ENCODE assay signal across 26 cellular contexts in genomic region chr11:87252869-87253268, GRCh38.
DNase-seq lines count a peak whose midpoint lies in the region; ATAC-seq, FAIRE-seq and TF ChIP-seq lines count a peak whose summit lies in the region.
"Had no signal": no experiment of that assay in that cellular context is flagged by ENCODE, and none has a peak within 500 bp of the region (broad histone marks: within the 10 kb centered on the region; RNA-seq: fewer than 3 reads in every experiment).

No MANE protein-coding gene starts in this region.

- no peak overlapping the region for H2BK12ac ChIP-seq in H9 (ENCODE audit: insufficient read length, low read depth, low read length)

- no peak overlapping the region for H3K18ac ChIP-seq in H9 (ENCODE audit: insufficient read length, low read depth, low read length)

- no peak overlapping the region for H3K27ac ChIP-seq in H9 (ENCODE audit: insufficient read length, low read depth, low read length)
- H3K27ac ChIP-seq: brain microvascular endothelial cell, C4-2B, prostate gland, skin epidermis had no signal

- H3K23me2 ChIP-seq in H9 (ENCODE audit: insufficient read length, low read depth, low read length, poor library complexity, severe bottlenecking) = no peaks in the 10 kb centered on the region

- no peak overlapping the region for H2BK20ac ChIP-seq in H9 (ENCODE audit: low read depth, low read length, poor library complexity, severe bottlenecking)

- H3K4ac ChIP-seq in H9 (ENCODE audit: low read depth, low read length) = no peak overlapping the region

- no peaks in the 10 kb centered on the region for H3K79me1 ChIP-seq in H9 (ENCODE audit: insufficient read depth, low read depth, low read length, poor library complexity, severe bottlenecking)

- no peak for TF ChIP-seq CTCF in activated CD8-positive, alpha-beta T cell treated with anti-CD3 and anti-CD28 coated beads for 36 hours (IDR thresholded peaks at IDR 0.05)
- TF ChIP-seq CTCF in bronchial epithelial cell (IDR thresholded peaks at IDR 0.05; ENCODE audit: insufficient read depth, low read length, severe bottlenecking) (no peak), H9 (conservative IDR thresholded peaks at IDR 0.05) (no peak)

- H3K23ac ChIP-seq in H9 (ENCODE audit: insufficient read length, low read depth, low read length) = no peak overlapping the region

- no peaks in the 10 kb centered on the region for H3K9me3 ChIP-seq in H9 (ENCODE audit: control insufficient read depth, low read depth, low read length)
- H3K9me3 ChIP-seq: gastroesophageal sphincter, MG63, prostate gland, SK-N-SH had no signal

- CTCF ChIA-PET in activated CD8-positive, alpha-beta T cell treated with anti-CD3 and anti-CD28 coated beads for 36 hours (lab: Charles Lee) = no interaction called here
- CTCF ChIA-PET in activated CD8-positive, alpha-beta T cell treated with anti-CD3 and anti-CD28 coated beads, Interleukin-2, amount 10 ng/mL, durations not matched to agents 7 days and 5 days (lab: Charles Lee) = no interaction called here

- FAIRE-seq in bronchial epithelial cell (lab: Jason Lieb, UNC) = no peak
- FAIRE-seq: GM12891, HepG2, RCC 7860 had no signal

- H2BK5ac ChIP-seq in H9 (ENCODE audit: insufficient read length, low read length) = no peak overlapping the region

- H3K56ac ChIP-seq in H9 (ENCODE audit: insufficient read length, low read depth, low read length) = no peak overlapping the region

- no peak overlapping the region for H3K14ac ChIP-seq in H9 (ENCODE audit: insufficient read depth, low read length)

- ATAC-seq in activated CD8-positive, alpha-beta T cell treated with anti-CD3 and anti-CD28 coated beads for 36 hours = peak; percentile 94
- ATAC-seq in activated CD8-positive, alpha-beta T cell treated with anti-CD3 and anti-CD28 coated beads, Interleukin-2, amount 10 ng/mL, durations not matched to agents 7 days and 5 days = no peak
- ATAC-seq in natural killer cell treated with Interleukin-12 subunit alpha and Interleukin-12 subunit beta and Interleukin-15 and Interleukin-18, amount 100 ng/mL, for 72 hours = peak; percentile 65 to 88
- ATAC-seq: gastroesophageal sphincter, HepG2 had no signal

- no peak overlapping the region for H2BK15ac ChIP-seq in H9 (ENCODE audit: low read depth, low read length)

- no peaks in the 10 kb centered on the region for H3K36me3 ChIP-seq in bronchial epithelial cell (ENCODE audit: control insufficient read depth, insufficient read depth, low read length)
- H3K36me3 ChIP-seq: brain microvascular endothelial cell, gastroesophageal sphincter, MG63, prostate gland had no signal

- peaks cover 33% of the 10 kb centered on the region for H3K4me1 Mint-ChIP-seq in activated CD8-positive, alpha-beta T cell treated with anti-CD3 and anti-CD28 coated beads for 36 hours (ENCODE audit: low read depth)
- H3K4me1 Mint-ChIP-seq in activated CD8-positive, alpha-beta T cell treated with anti-CD3 and anti-CD28 coated beads, Interleukin-2, amount 10 ng/mL, durations not matched to agents 7 days and 5 days (ENCODE audit: low read depth) = peaks cover 8% of the 10 kb centered on the region
- peaks cover 41% of the 10 kb centered on the region in 2 donors for H3K4me1 Mint-ChIP-seq in natural killer cell treated with Interleukin-12 subunit alpha and Interleukin-12 subunit beta and Interleukin-15 and Interleukin-18, amount 100 ng/mL, for 72 hours (ENCODE audit: low read depth in 2 of 2)
- no peaks in the 10 kb centered on the region for H3K4me1 Mint-ChIP-seq in H9
- H3K4me1 Mint-ChIP-seq: mesothelial cell of epicardium had no signal

- no peak for DNase-seq in activated CD8-positive, alpha-beta T cell treated with anti-CD3 and anti-CD28 coated beads for 36 hours
- DNase-seq in activated CD8-positive, alpha-beta T cell treated with anti-CD3 and anti-CD28 coated beads, Interleukin-2, amount 10 ng/mL, durations not matched to agents 7 days and 5 days = no peak
- DNase-seq in M059J (ENCODE audit: low read depth) (peak; percentile 44), bronchial epithelial cell (ENCODE audit: low read depth) (peak; percentile 29), NCI-H82 (lab: John Stamatoyannopoulos, UW) (no peak), H9 (no peak)
- DNase-seq in natural killer cell treated with Interleukin-12 subunit alpha and Interleukin-12 subunit beta and Interleukin-15 and Interleukin-18, amount 100 ng/mL, for 72 hours (ENCODE audit: low spot score) = no peak
- DNase-seq in stimulated activated CD4-positive, alpha-beta T cell treated with anti-CD3 and anti-CD28 coated beads, Interleukin-4, amount 100 ng/mL, for 4 hours = no peak
- DNase-seq: ACHN; activated B cell treated with CpG ODN at 0.5 μM for 24 hours; activated naive CD4-positive, alpha-beta T cell treated with anti-CD3 and anti-CD28 coated beads, Interleukin-2, amount 50 U/mL, for 16 hours; brain microvascular endothelial cell; H7; MG63; NCI-H1694; SK-N-SH had no signal

- no peaks in the 10 kb centered on the region for H3K36me3 Mint-ChIP-seq in activated CD8-positive, alpha-beta T cell treated with anti-CD3 and anti-CD28 coated beads for 36 hours (ENCODE audit: low read depth)
- H3K36me3 Mint-ChIP-seq in activated CD8-positive, alpha-beta T cell treated with anti-CD3 and anti-CD28 coated beads, Interleukin-2, amount 10 ng/mL, durations not matched to agents 7 days and 5 days (ENCODE audit: low read depth) = peaks cover 4% of the 10 kb centered on the region
- H3K36me3 Mint-ChIP-seq in natural killer cell treated with Interleukin-12 subunit alpha and Interleukin-12 subunit beta and Interleukin-15 and Interleukin-18, amount 100 ng/mL, for 72 hours = peaks cover 5% of the 10 kb centered on the region
- H3K36me3 Mint-ChIP-seq in H9 (ENCODE audit: insufficient read depth in 1 of 3, low read depth in 3 of 3) = peaks cover 4 to 10% (median 6%) of the 10 kb centered on the region in 3 experiments; a peak in 6 of 7 replicates

- no peaks in the 10 kb centered on the region for H3K79me2 ChIP-seq in H9 (ENCODE audit: insufficient read depth, low read length)

- no peaks in the 10 kb centered on the region for H3K27me3 Mint-ChIP-seq in activated CD8-positive, alpha-beta T cell treated with anti-CD3 and anti-CD28 coated beads for 36 hours
- no peaks in the 10 kb centered on the region for H3K27me3 Mint-ChIP-seq in activated CD8-positive, alpha-beta T cell treated with anti-CD3 and anti-CD28 coated beads, Interleukin-2, amount 10 ng/mL, durations not matched to agents 7 days and 5 days (ENCODE audit: low read depth)
- H3K27me3 Mint-ChIP-seq in natural killer cell treated with Interleukin-12 subunit alpha and Interleukin-12 subunit beta and Interleukin-15 and Interleukin-18, amount 100 ng/mL, for 72 hours = no peaks in the 10 kb centered on the region
- H3K27me3 Mint-ChIP-seq in H9 (ENCODE audit: low read depth) = no peaks in the 10 kb centered on the region
- H3K27me3 Mint-ChIP-seq: activated B cell treated with CpG ODN at 0.5 μM for 24 hours; dendritic cell treated with granulocyte-macrophage colony-stimulating factor and Interleukin-4, amounts not matched to agents 40 ng/mL and 50 ng/mL, for 4 days had no signal

- H3K9ac ChIP-seq in H9 (ENCODE audit: extremely low read depth, insufficient read length, low read length) = no peak overlapping the region
- H3K9ac ChIP-seq: SK-N-SH had no signal

- no peak overlapping the region for H4K8ac ChIP-seq in H9 (replicated peaks; ENCODE audit: insufficient read length, low read depth, low read length)

- intact Hi-C loops in activated CD8-positive, alpha-beta T cell treated with anti-CD3 and anti-CD28 coated beads for 36 hours (cut with micrococcal nuclease) = no loop called here

- H3K4me1 ChIP-seq in H9 (ENCODE audit: insufficient read depth, low read length) = no peaks in the 10 kb centered on the region
- H3K4me1 ChIP-seq: prostate gland had no signal

- H2BK120ac ChIP-seq in H9 (ENCODE audit: low read depth, low read length, poor library complexity, severe bottlenecking) = no peak overlapping the region

- no peak overlapping the region for H3K4me2 ChIP-seq in H9 (ENCODE audit: insufficient read depth, insufficient read length, low read length)
- H3K4me2 ChIP-seq: SK-N-SH had no signal

- POLR2A ChIA-PET in activated CD8-positive, alpha-beta T cell treated with anti-CD3 and anti-CD28 coated beads for 36 hours (lab: Charles Lee) = no interaction called here
- POLR2A ChIA-PET in activated CD8-positive, alpha-beta T cell treated with anti-CD3 and anti-CD28 coated beads, Interleukin-2, amount 10 ng/mL, durations not matched to agents 7 days and 5 days (lab: Charles Lee) = no interaction called here

- H4K20me1 ChIP-seq in H9 (ENCODE audit: control insufficient read depth, insufficient read depth, insufficient read length) = no peaks in the 10 kb centered on the region

- H4K5ac ChIP-seq in H9 (ENCODE audit: insufficient read length, low read depth, low read length) = no peak overlapping the region

- H3K27ac Mint-ChIP-seq in activated CD8-positive, alpha-beta T cell treated with anti-CD3 and anti-CD28 coated beads for 36 hours = peak overlapping the region; percentile 52
- no peak overlapping the region for H3K27ac Mint-ChIP-seq in activated CD8-positive, alpha-beta T cell treated with anti-CD3 and anti-CD28 coated beads, Interleukin-2, amount 10 ng/mL, durations not matched to agents 7 days and 5 days
- H3K27ac Mint-ChIP-seq in natural killer cell treated with Interleukin-12 subunit alpha and Interleukin-12 subunit beta and Interleukin-15 and Interleukin-18, amount 100 ng/mL, for 72 hours = peak overlapping the region in 1 of 2 donors; percentile 27
- no peak overlapping the region for H3K27ac Mint-ChIP-seq in H9
- H3K27ac Mint-ChIP-seq: activated B cell treated with CpG ODN at 0.5 μM for 24 hours; dendritic cell treated with granulocyte-macrophage colony-stimulating factor and Interleukin-4, amounts not matched to agents 40 ng/mL and 50 ng/mL, for 4 days; mesothelial cell of epicardium had no signal

- no peaks in the 10 kb centered on the region for H3K9me3 Mint-ChIP-seq in activated CD8-positive, alpha-beta T cell treated with anti-CD3 and anti-CD28 coated beads for 36 hours
- no peaks in the 10 kb centered on the region for H3K9me3 Mint-ChIP-seq in activated CD8-positive, alpha-beta T cell treated with anti-CD3 and anti-CD28 coated beads, Interleukin-2, amount 10 ng/mL, durations not matched to agents 7 days and 5 days (ENCODE audit: insufficient read depth)
- H3K9me3 Mint-ChIP-seq in natural killer cell treated with Interleukin-12 subunit alpha and Interleukin-12 subunit beta and Interleukin-15 and Interleukin-18, amount 100 ng/mL, for 72 hours = no peaks in the 10 kb centered on the region
- peaks cover 5 to 9% of the 10 kb centered on the region in 2 experiments for H3K9me3 Mint-ChIP-seq in H9
- H3K9me3 Mint-ChIP-seq: activated B cell treated with CpG ODN at 0.5 μM for 24 hours; dendritic cell treated with granulocyte-macrophage colony-stimulating factor and Interleukin-4, amounts not matched to agents 40 ng/mL and 50 ng/mL, for 4 days had no signal

- no peak overlapping the region for H2AK5ac ChIP-seq in H9 (ENCODE audit: insufficient read length, low read length)

- H3K4me3 ChIP-seq in bronchial epithelial cell (ENCODE audit: low read depth, low read length) = no peak overlapping the region
- H3K4me3 ChIP-seq: gastroesophageal sphincter, MG63, prostate gland, skin epidermis had no signal

- H2AFZ ChIP-seq in H9 (ENCODE audit: low read length) = no peak overlapping the region

- no peak overlapping the region for H4K91ac ChIP-seq in H9 (ENCODE audit: insufficient read length, low read depth, low read length)

- H3K4me3 Mint-ChIP-seq in activated CD8-positive, alpha-beta T cell treated with anti-CD3 and anti-CD28 coated beads for 36 hours = no peak overlapping the region
- H3K4me3 Mint-ChIP-seq in activated CD8-positive, alpha-beta T cell treated with anti-CD3 and anti-CD28 coated beads, Interleukin-2, amount 10 ng/mL, durations not matched to agents 7 days and 5 days = no peak overlapping the region
- no peak overlapping the region for H3K4me3 Mint-ChIP-seq in natural killer cell treated with Interleukin-12 subunit alpha and Interleukin-12 subunit beta and Interleukin-15 and Interleukin-18, amount 100 ng/mL, for 72 hours
- no peak overlapping the region for H3K4me3 Mint-ChIP-seq in H9
- H3K4me3 Mint-ChIP-seq: activated B cell treated with CpG ODN at 0.5 μM for 24 hours; dendritic cell treated with granulocyte-macrophage colony-stimulating factor and Interleukin-4, amounts not matched to agents 40 ng/mL and 50 ng/mL, for 4 days; mesothelial cell of epicardium; neural crest cell had no signal

- no peaks in the 10 kb centered on the region for H3K27me3 ChIP-seq in bronchial epithelial cell (ENCODE audit: control insufficient read depth, insufficient read depth, low read length)
- H3K27me3 ChIP-seq in H9 (ENCODE audit: insufficient read depth, low read length) = no peaks in the 10 kb centered on the region
- H3K27me3 ChIP-seq: brain microvascular endothelial cell, gastroesophageal sphincter, MG63 had no signal

- no peak overlapping the region for H3T11ph ChIP-seq in H9 (ENCODE audit: low read length)

Comparison
In these comparisons a context has a peak if more than half of its experiments do, and no peak if none do; other contexts are left out.
1. DNase-seq: peak in M059J (single experiment) and bronchial epithelial cell (single experiment); none in activated CD8-positive, alpha-beta T cell treated with anti-CD3 and anti-CD28 coated beads for 36 hours (single experiment), activated CD8-positive, alpha-beta T cell treated with anti-CD3 and anti-CD28 coated beads, Interleukin-2, amount 10 ng/mL, durations not matched to agents 7 days and 5 days (single experiment), natural killer cell treated with Interleukin-12 subunit alpha and Interleukin-12 subunit beta and Interleukin-15 and Interleukin-18, amount 100 ng/mL, for 72 hours (single experiment), stimulated activated CD4-positive, alpha-beta T cell treated with anti-CD3 and anti-CD28 coated beads, Interleukin-4, amount 100 ng/mL, for 4 hours (0 of 2), NCI-H82 (single experiment) and H9 (single experiment).